In the genomic region with DNA sequence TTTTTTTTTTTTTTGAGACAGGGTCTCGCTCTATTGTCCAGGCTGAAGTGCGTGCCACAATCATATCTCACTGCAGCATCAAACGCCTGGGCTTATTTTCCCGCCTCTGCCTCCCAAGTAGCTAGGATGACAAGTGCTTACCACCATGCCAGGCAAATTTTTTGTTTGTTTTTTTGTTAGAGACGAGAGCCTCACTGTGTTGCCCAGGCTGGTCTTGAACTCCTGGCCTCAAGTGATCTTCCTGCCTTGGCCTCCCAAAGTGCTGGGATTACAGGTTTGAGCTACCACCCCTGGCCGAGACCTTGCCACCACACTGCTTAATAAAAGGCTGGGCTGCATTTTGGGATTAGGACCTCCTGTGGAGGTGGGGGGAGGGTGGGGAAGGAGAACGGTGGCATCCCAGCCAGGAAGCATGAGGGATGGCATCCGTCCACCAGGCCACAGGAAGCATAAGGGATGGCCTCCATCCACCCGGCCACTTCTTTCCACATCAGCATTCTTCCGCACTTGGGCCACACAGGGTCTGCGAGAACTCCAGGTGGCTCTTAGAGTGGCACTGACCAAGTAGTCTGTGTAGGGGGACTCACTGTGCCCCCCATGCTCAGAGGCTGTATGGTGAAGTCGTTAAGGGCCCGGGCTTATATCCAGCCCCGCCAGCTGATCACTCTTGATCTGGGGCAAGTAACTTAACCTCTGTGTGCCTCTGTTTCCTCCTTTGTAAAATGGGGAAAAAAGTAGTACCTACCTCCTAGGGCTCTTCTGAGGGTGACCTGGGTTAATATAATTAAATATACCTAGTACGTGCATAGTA, we compare ENCODE assay signal across 14 cellular contexts.
"Had no signal": no experiment of that assay in that cellular context is flagged by ENCODE, and none has a peak within 500 bp of the region (broad histone marks: within the 10 kb centered on the region; RNA-seq: fewer than 3 reads in every experiment).

No MANE protein-coding gene starts in this region.

- ATAC-seq: activated CD8-positive, alpha-beta T cell treated with anti-CD3 and anti-CD28 coated beads for 36 hours; body of pancreas had no signal

- H3K27me3 Mint-ChIP-seq: activated CD4-positive, alpha-beta T cell treated with anti-CD3 and anti-CD28 coated beads for 36 hours; activated CD8-positive, alpha-beta T cell treated with anti-CD3 and anti-CD28 coated beads for 36 hours; activated naive CD4-positive, alpha-beta T cell treated with anti-CD3 and anti-CD28 coated beads, Interleukin-2, amount 50 U/mL, for 24 hours had no signal

- H3K4me3 ChIP-seq: body of pancreas, hepatocyte, left ventricle myocardium inferior, thyroid gland, vagina had no signal

- H3K27ac ChIP-seq: hepatocyte, thyroid gland, vagina, VCaP had no signal

- FAIRE-seq: kidney had no signal

- H3K4me3 Mint-ChIP-seq: activated CD4-positive, alpha-beta T cell treated with anti-CD3 and anti-CD28 coated beads for 36 hours; activated CD8-positive, alpha-beta T cell treated with anti-CD3 and anti-CD28 coated beads for 36 hours; activated naive CD4-positive, alpha-beta T cell treated with anti-CD3 and anti-CD28 coated beads, Interleukin-2, amount 50 U/mL, for 24 hours had no signal

- H3K9me3 Mint-ChIP-seq: activated CD8-positive, alpha-beta T cell treated with anti-CD3 and anti-CD28 coated beads for 36 hours; activated naive CD4-positive, alpha-beta T cell treated with anti-CD3 and anti-CD28 coated beads, Interleukin-2, amount 50 U/mL, for 24 hours had no signal

- H3K27ac Mint-ChIP-seq: activated CD4-positive, alpha-beta T cell treated with anti-CD3 and anti-CD28 coated beads for 36 hours; activated CD8-positive, alpha-beta T cell treated with anti-CD3 and anti-CD28 coated beads for 36 hours had no signal

- H3K36me3 ChIP-seq: left ventricle myocardium inferior, thyroid gland, vagina had no signal

- DNase-seq: body of pancreas; kidney; left ventricle myocardium inferior; mesendoderm; retina; stimulated activated CD4-positive, alpha-beta T cell treated with anti-CD3 and anti-CD28 coated beads, Interleukin-4, amount 100 ng/mL, for 4 hours; T1000; thyroid gland had no signal

- H3K27me3 ChIP-seq: body of pancreas, hepatocyte, thyroid gland, vagina had no signal

- H3K9me3 ChIP-seq: body of pancreas, left ventricle myocardium inferior, thyroid gland, vagina had no signal
